Comparison of ENCODE assay signal across 10 cellular contexts in the genomic region with DNA sequence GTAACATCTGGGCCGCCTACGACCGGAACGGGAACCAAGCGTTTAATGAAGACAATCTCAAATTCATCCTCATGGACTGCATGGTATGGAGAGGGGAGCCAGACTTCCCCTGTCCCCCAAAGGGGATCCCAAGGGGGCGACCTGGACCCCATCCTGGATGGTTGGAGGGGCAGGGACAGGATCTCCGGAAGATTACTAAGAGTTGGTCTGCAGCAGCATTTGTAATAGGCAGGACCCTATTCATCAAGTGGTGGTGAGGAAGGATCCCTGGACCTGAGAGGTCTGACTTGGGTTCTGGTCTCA. TPM values are rescaled to one million over a fixed set of nuclear protein-coding genes. Genes with fewer than 3 reads are reported as not detected.
DNase-seq lines count a peak whose midpoint lies in the region; ATAC-seq, FAIRE-seq and TF ChIP-seq lines count a peak whose summit lies in the region.
"Had no signal": no experiment of that assay in that cellular context is flagged by ENCODE, and none has a peak within 500 bp of the region (broad histone marks: within the 10 kb centered on the region; RNA-seq: fewer than 3 reads in every experiment).

No MANE protein-coding gene starts in this region.

- no peaks in the 10 kb centered on the region for H3K9me3 Mint-ChIP-seq in CD8-positive, alpha-beta memory T cell

- peak in 1 of 5 donors; percentile 14 for DNase-seq in CD8-positive, alpha-beta memory T cell
- DNase-seq in Panc1 (ENCODE audit: low read depth, low spot score): no peak
- no peak for DNase-seq in epithelial cell of proximal tubule (ENCODE audit: low read depth)
- no peak for DNase-seq in pancreas
- no peak for DNase-seq in stimulated activated CD4-positive, alpha-beta T cell treated with anti-CD3 and anti-CD28 coated beads, Interleukin-15, amount 100 ng/mL, for 24 hours
- no peak for DNase-seq in NCI-H1436 (lab: John Stamatoyannopoulos, UW)
- no peak for DNase-seq in EL

- POLR2A ChIA-PET in CD8-positive, alpha-beta memory T cell (lab: Charles Lee): no interaction called here
- POLR2A ChIA-PET in Panc1 (lab: Charles Lee): no interaction called here

- no peaks in the 10 kb centered on the region for H3K27me3 ChIP-seq in CD8-positive, alpha-beta memory T cell (ENCODE audit: insufficient read depth, low read length, poor library complexity, severe bottlenecking)
- H3K27me3 ChIP-seq in Panc1 (ENCODE audit: control insufficient read depth, insufficient read depth, low read length) (no peaks in the 10 kb centered on the region), pancreas (no peaks in the 10 kb centered on the region)

- no peak for ATAC-seq in Panc1
- no peak for ATAC-seq in pancreas
- ATAC-seq in HG03108 (IDR thresholded peaks at IDR 0.05; ENCODE audit: unreplicated experiment): no peak

- CTCF ChIA-PET in CD8-positive, alpha-beta memory T cell (lab: Charles Lee): no interaction called here
- CTCF ChIA-PET in Panc1 (lab: Charles Lee): no interaction called here

- H3K27me3 Mint-ChIP-seq in CD8-positive, alpha-beta memory T cell: no peaks in the 10 kb centered on the region

- in situ Hi-C loops in Panc1 (cut with HindIII; ENCODE audit: low pct_unique_long_range_greater_than_20kb, low sequenced_read_pairs): no loop called here

- H3K4me1 ChIP-seq in CD8-positive, alpha-beta memory T cell (ENCODE audit: insufficient read depth, low read length): peaks cover 16% of the 10 kb centered on the region
- peaks cover 7% of the 10 kb centered on the region; the same call in 1 of the 2 replicates for H3K4me1 ChIP-seq in Panc1 (ENCODE audit: control insufficient read depth, insufficient read depth, low read length)
- peaks cover 0 to 12% (median 8%) of the 10 kb centered on the region in 3 donors for H3K4me1 ChIP-seq in pancreas

- peak overlapping the region; percentile 88 to 98 (median 96) for H3K4me3 Mint-ChIP-seq in CD8-positive, alpha-beta memory T cell

- H3K4me3 ChIP-seq in CD8-positive, alpha-beta memory T cell (ENCODE audit: low read length): peak overlapping the region; percentile 96
- peak overlapping the region; percentile 87 to 96 for H3K4me3 ChIP-seq in Panc1 (ENCODE audit: low read depth in 2 of 2, low read length in 2 of 2)
- peak overlapping the region; percentile 100 for H3K4me3 ChIP-seq in epithelial cell of proximal tubule (ENCODE audit: low read depth, low read length)
- H3K4me3 ChIP-seq in pancreas: peak overlapping the region; percentile 57 to 99 (median 92)

- H3K36me3 Mint-ChIP-seq in CD8-positive, alpha-beta memory T cell: peaks cover 0 to 42% (median 1%) of the 10 kb centered on the region in 3 donors

- 1 to 4% methylated on average over 7 of the region's 7 CpGs for WGBS in pancreas, 2 donors

- peak overlapping the region; percentile 79 for H3K27ac ChIP-seq in CD8-positive, alpha-beta memory T cell (ENCODE audit: low read depth, low read length)
- H3K27ac ChIP-seq in Panc1 (ENCODE audit: low read length) (peak overlapping the region; percentile 87), pancreas (peak overlapping the region; percentile 89 to 92 (median 90))

- TF ChIP-seq CTCF in Panc1 (IDR thresholded peaks at IDR 0.05) (no peak), epithelial cell of proximal tubule (conservative IDR thresholded peaks at IDR 0.05; ENCODE audit: low read depth, low read length) (no peak), pancreas (IDR thresholded peaks at IDR 0.05) (no peak)

- H3K9me3 ChIP-seq in CD8-positive, alpha-beta memory T cell (ENCODE audit: low read length): no peaks in the 10 kb centered on the region
- H3K9me3 ChIP-seq in Panc1 (ENCODE audit: control insufficient read depth, insufficient read depth, low read depth, low read length) (no peaks in the 10 kb centered on the region), pancreas (no peaks in the 10 kb centered on the region)

- peaks cover 29 to 49% (median 35%) of the 10 kb centered on the region in 3 donors for H3K4me1 Mint-ChIP-seq in CD8-positive, alpha-beta memory T cell

- peak overlapping the region in 6 of 8 donors; percentile 37 to 97 (median 82) for H3K27ac Mint-ChIP-seq in CD8-positive, alpha-beta memory T cell

- intact Hi-C loops in Panc1 (cut with micrococcal nuclease; ENCODE audit: unreplicated experiment): loop anchor here (5.0 kb wide), 1 partner anchor 113 kb away; the partner anchor contains the start of gene RXFP4
- intact Hi-C loops in pancreas (cut with DNase I): no loop called here

- BruUV-seq in Panc1 (replicated peaks; lab: Mats Ljungman, UMichigan): no TSS peak

- H3K36me3 ChIP-seq in CD8-positive, alpha-beta memory T cell (ENCODE audit: insufficient read depth, low read length): no peaks in the 10 kb centered on the region
- peaks cover 3% of the 10 kb centered on the region; the same call in 1 of the 2 replicates for H3K36me3 ChIP-seq in Panc1 (ENCODE audit: control insufficient read depth, insufficient read depth, low read length)
- no peaks in the 10 kb centered on the region for H3K36me3 ChIP-seq in pancreas

- no peak for FAIRE-seq in pancreas (lab: Jason Lieb, UNC)

RNA-seq across cellular contexts. Expression of gene LAMTOR2, which starts 0.7 kb away (rescaled TPM):
- 10 to 100 TPM; 61.9 to 67.4 TPM for total RNA-seq in CD8-positive, alpha-beta memory T cell
- polyA plus RNA-seq in CD8-positive, alpha-beta memory T cell: 134 TPM
- total RNA-seq in Panc1 (2021; ENCODE audit: unreplicated experiment) (63.4 TPM), epithelial cell of proximal tubule (94.8 and 97.0 TPM in 2 replicates), pancreas (10 to 100 TPM; 31.7 to 40.1 (median 32.1) TPM)
- 111 TPM for polyA plus RNA-seq in Panc1 (2012; ENCODE audit: insufficient read length)
- 10 to 100 TPM; 59.4 to 60.1 TPM for polyA plus RNA-seq in pancreas

RNA-seq across cellular contexts. Expression of gene UBQLN4, which starts 1.7 kb away (rescaled TPM):
- 10 to 100 TPM; 59.4 to 61.9 TPM for total RNA-seq in CD8-positive, alpha-beta memory T cell
- 15.6 TPM for polyA plus RNA-seq in CD8-positive, alpha-beta memory T cell
- 60.0 TPM for total RNA-seq in Panc1 (2021; ENCODE audit: unreplicated experiment)
- 54.4 TPM for polyA plus RNA-seq in Panc1 (2012; ENCODE audit: insufficient read length)
- total RNA-seq in epithelial cell of proximal tubule: 28.2 and 29.7 TPM in 2 replicates
- 10 to 100 TPM; 14.1 to 28.2 (median 16.9) TPM for total RNA-seq in pancreas
- polyA plus RNA-seq in pancreas: 10 to 100 TPM; 18.6 to 24.4 TPM

RNA-seq across cellular contexts. Expression of gene RAB25, which starts 5.7 kb away (rescaled TPM):
- total RNA-seq in CD8-positive, alpha-beta memory T cell: not detected
- 0.76 TPM for polyA plus RNA-seq in CD8-positive, alpha-beta memory T cell
- total RNA-seq in Panc1 (2021; ENCODE audit: unreplicated experiment) (not detected), epithelial cell of proximal tubule (17.8 and 47.5 TPM in 2 replicates), pancreas (10 to 100 TPM; 29.0 to 51.1 (median 34.6) TPM)
- polyA plus RNA-seq in Panc1 (2012; ENCODE audit: insufficient read length): not detected
- polyA plus RNA-seq in pancreas: 10 to 100 TPM; 56.3 to 81.6 TPM
- total RNA-seq: myocyte; T-helper 1 cell treated with Interleukin-12 subunit alpha and Interleukin-12 subunit beta and Interleukin-4 antibody, amounts not matched to agents 30 ng/mL and 1 ng/mL, for 36 hours had no signal

RNA-seq across cellular contexts. Expression of gene MEX3A, which starts 27.0 kb away (rescaled TPM):
- total RNA-seq in CD8-positive, alpha-beta memory T cell: 1 to 10 TPM in 1 of 2 experiments, under 1 TPM in 1; 0.24 to 1.0 TPM
- not detected for polyA plus RNA-seq in CD8-positive, alpha-beta memory T cell
- total RNA-seq in Panc1 (2021; ENCODE audit: unreplicated experiment): 15.8 TPM
- 33.1 TPM for polyA plus RNA-seq in Panc1 (2012; ENCODE audit: insufficient read length)
- total RNA-seq in epithelial cell of proximal tubule: 14.8 and 19.0 TPM in 2 replicates
- total RNA-seq in pancreas: 1 to 10 TPM in 2 of 6 donors, under 1 TPM in 4; 0.12 to 3.1 (median 0.65) TPM
- under 1 TPM; 0.19 to 0.76 TPM for polyA plus RNA-seq in pancreas
- total RNA-seq: T-helper 1 cell treated with Interleukin-12 subunit alpha and Interleukin-12 subunit beta and Interleukin-4 antibody, amounts not matched to agents 30 ng/mL and 1 ng/mL, for 36 hours had no signal

RNA-seq across cellular contexts. Expression of gene SSR2, which starts 34.5 kb away (rescaled TPM):
- 100 to 1,000 TPM; 187 to 190 TPM for total RNA-seq in CD8-positive, alpha-beta memory T cell
- 380 TPM for polyA plus RNA-seq in CD8-positive, alpha-beta memory T cell
- 252 TPM for total RNA-seq in Panc1 (2021; ENCODE audit: unreplicated experiment)
- 250 TPM for polyA plus RNA-seq in Panc1 (2012; ENCODE audit: insufficient read length)
- total RNA-seq in epithelial cell of proximal tubule: 450 and 635 TPM in 2 replicates
- 100 to 1,000 TPM; 160 to 236 (median 202) TPM for total RNA-seq in pancreas
- polyA plus RNA-seq in pancreas: 100 to 1,000 TPM; 180 to 243 TPM

Comparison
In these comparisons a context has a peak if more than half of its experiments do, and no peak if none do; other contexts are left out.
1. RNA of gene RAB25, which starts 5.7 kb away (total RNA-seq): 17.8 to 47.5 TPM in epithelial cell of proximal tubule and 29.0 to 51.1 TPM in pancreas; not detected in CD8-positive, alpha-beta memory T cell and not detected in Panc1 (single experiment); every median in the first group is over 10 times any median in the second.
2. Peak in every context shown above with its lines, with median percentiles within 50 percentile points of each other: H3K27ac ChIP-seq and H3K4me3 ChIP-seq.